In the genomic region with DNA sequence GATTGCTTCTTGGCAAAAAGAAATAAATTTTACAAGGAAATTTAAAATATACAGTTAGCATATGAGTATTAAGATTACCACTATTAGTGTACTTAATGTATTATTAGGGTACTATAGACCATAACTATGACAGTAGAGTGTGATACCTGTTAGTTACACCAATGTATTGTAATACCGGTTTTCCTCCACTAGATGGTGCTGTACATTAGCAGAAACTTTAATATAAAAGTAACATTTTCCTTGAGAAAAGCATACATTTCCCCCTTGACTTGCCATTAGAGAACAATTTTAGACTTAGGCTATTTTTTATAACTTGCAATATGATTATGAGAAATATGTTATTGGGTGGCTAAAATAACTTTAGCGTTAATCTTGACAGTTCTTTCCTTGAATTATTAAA, we compare ENCODE assay signal across 8 cellular contexts.
A peak's percentile ranks its signal among the peaks of the same experiment; 100 is the strongest.
DNase-seq lines count a peak whose midpoint lies in the region; ATAC-seq, FAIRE-seq and TF ChIP-seq lines count a peak whose summit lies in the region.
"Not testable (repeated sequence)": the region's sequence is repeated elsewhere in the genome, so short reads cannot be mapped to it uniquely, and the experiment has no call there.

No MANE protein-coding gene starts in this region.

- ATAC-seq in WTC11, result not testable (repeated sequence)

- peak; percentile 51 for TF ChIP-seq CTCF in AG10803 (conservative IDR thresholded peaks at IDR 0.05; ENCODE audit: low read length)
- TF ChIP-seq CTCF in HFFc6 (IDR thresholded peaks at IDR 0.05), result peak; percentile 79
- peak; percentile 51 for TF ChIP-seq CTCF in WTC11 (IDR thresholded peaks at IDR 0.05)
- TF ChIP-seq CTCF in fibroblast of pulmonary artery (IDR thresholded peaks at IDR 0.05; ENCODE audit: low read length, missing control alignments), result peak; percentile 37

- peak; percentile 0 for DNase-seq in AG10803 (ENCODE audit: low read depth)
- DNase-seq in HFFc6, result peak; percentile 5
- peak; percentile 27 for DNase-seq in NCI-H2196 (lab: John Stamatoyannopoulos, UW; ENCODE audit: unreplicated experiment)
- not testable (repeated sequence) for DNase-seq in WTC11 (ENCODE audit: low spot score)
- peak; percentile 28 for DNase-seq in fibroblast of pulmonary artery (ENCODE audit: low read depth)
- peak; percentile 18 for DNase-seq in left kidney (ENCODE audit: low read depth, low spot score)
- peak; percentile 6 for DNase-seq in renal cortical epithelial cell (ENCODE audit: low read depth)

- POLR2A ChIA-PET in WTC11 (lab: Charles Lee), result not testable (repeated sequence)

- not testable (repeated sequence) for H3K27ac Mint-ChIP-seq in HFFc6, WTC11

- CTCF ChIA-PET in WTC11 (lab: Charles Lee), result not testable (repeated sequence)

- not testable (repeated sequence) for H3K4me3 Mint-ChIP-seq in HFFc6, WTC11

- H3K36me3 Mint-ChIP-seq in HFFc6 (ENCODE audit: low read depth), result not testable (repeated sequence)
- H3K36me3 Mint-ChIP-seq in WTC11, result peaks cover 33% of the 10 kb centered on the region

- peak; percentile 93 for FAIRE-seq in G401.6 (lab: Jason Lieb, UNC)

- H3K9me3 Mint-ChIP-seq in HFFc6, result not testable (repeated sequence)
- peaks cover 23% of the 10 kb centered on the region for H3K9me3 Mint-ChIP-seq in WTC11

- not testable (repeated sequence) for H3K4me3 ChIP-seq in AG10803 (ENCODE audit: low read length); fibroblast of pulmonary artery (replicated peaks; ENCODE audit: low read depth, low read length)

- H3K4me1 Mint-ChIP-seq in HFFc6 (ENCODE audit: low read depth); WTC11: not testable (repeated sequence)

- not testable (repeated sequence) for H3K27me3 Mint-ChIP-seq in HFFc6 (ENCODE audit: insufficient read depth); WTC11 (ENCODE audit: low read depth)
